Comparison of ENCODE assay signal across 11 cellular contexts in genomic region chr1:25989860-25990650, GRCh38. TPM values are rescaled to one million over a fixed set of nuclear protein-coding genes. Genes with fewer than 3 reads are reported as not detected.
DNase-seq lines count a peak whose midpoint lies in the region; ATAC-seq and TF ChIP-seq lines count a peak whose summit lies in the region.
"Had no signal": no experiment of that assay in that cellular context is flagged by ENCODE, and none has a peak within 500 bp of the region (broad histone marks: within the 10 kb centered on the region; RNA-seq: fewer than 3 reads in every experiment).

No MANE protein-coding gene starts in this region.

- H3K9ac ChIP-seq in BLaER1 treated with 17β-estradiol and CSF1 and Interleukin-3, amounts not matched to agents 10 nM and 100 nM, result peak overlapping the region; percentile 5 to 77 (median 67); a peak in 19 of 22 replicates

- H3K9me3 ChIP-seq in BLaER1 treated with 17β-estradiol and CSF1 and Interleukin-3, amounts not matched to agents 10 nM and 100 nM (replicated peaks in 1 of 11), result no peaks in the 10 kb centered on the region
- no peaks in the 10 kb centered on the region for H3K9me3 ChIP-seq in naive thymus-derived CD4-positive, alpha-beta T cell (ENCODE audit: control insufficient read depth in 2 of 3, low read length in 3 of 3)
- no peaks in the 10 kb centered on the region for H3K9me3 ChIP-seq in A673 (ENCODE audit: low read depth, low read length, poor library complexity, severe bottlenecking)

- no peak for ATAC-seq in activated naive CD8-positive, alpha-beta T cell treated with anti-CD3 and anti-CD28 coated beads, Interleukin-2, amount 50 U/mL, for 24 hours
- ATAC-seq in naive thymus-derived CD4-positive, alpha-beta T cell, result no peak
- no peak for ATAC-seq in foreskin keratinocyte

- H3K27ac Mint-ChIP-seq in activated naive CD8-positive, alpha-beta T cell treated with anti-CD3 and anti-CD28 coated beads, Interleukin-2, amount 50 U/mL, for 24 hours, result peak overlapping the region; percentile 80
- H3K27ac Mint-ChIP-seq in naive thymus-derived CD4-positive, alpha-beta T cell, result peak overlapping the region; percentile 81 to 94 (median 91)

- peak overlapping the region; percentile 76 for H3K4me3 Mint-ChIP-seq in activated naive CD8-positive, alpha-beta T cell treated with anti-CD3 and anti-CD28 coated beads, Interleukin-2, amount 50 U/mL, for 24 hours
- peak overlapping the region; percentile 82 to 97 (median 90) for H3K4me3 Mint-ChIP-seq in naive thymus-derived CD4-positive, alpha-beta T cell

- peak overlapping the region in 9 of 11 experiments; percentile 45 to 100 (median 79); a peak in 18 of 22 replicates for H3K27ac ChIP-seq in BLaER1 treated with 17β-estradiol and CSF1 and Interleukin-3, amounts not matched to agents 10 nM and 100 nM
- peak overlapping the region; percentile 86 for H3K27ac ChIP-seq in naive thymus-derived CD4-positive, alpha-beta T cell (ENCODE audit: low read depth, low read length)
- H3K27ac ChIP-seq in A673 (ENCODE audit: low read depth, low read length, poor library complexity, severe bottlenecking) (no peak overlapping the region), foreskin keratinocyte (no peak overlapping the region)

- CTCF ChIA-PET in naive thymus-derived CD4-positive, alpha-beta T cell (lab: Charles Lee), result interaction anchor here (0.6 to 5.0 kb wide), 7 partner anchors 8 to 687 kb away, joined by 3 to 38 read pairs (median 3); partner anchors contain the start of genes MTFR1L and PAFAH2
- CTCF ChIA-PET in A673 (lab: Charles Lee), result interaction anchor here (1.2 kb wide), 1 partner anchor 95 kb away, joined by 3 read pairs; no protein-coding TSS in a partner anchor

- H3K27me3 ChIP-seq in BLaER1 treated with 17β-estradiol and CSF1 and Interleukin-3, amounts not matched to agents 10 nM and 100 nM, result no peaks in the 10 kb centered on the region
- no peaks in the 10 kb centered on the region for H3K27me3 ChIP-seq in naive thymus-derived CD4-positive, alpha-beta T cell (ENCODE audit: control insufficient read depth in 2 of 2, insufficient read depth in 2 of 2, low read length in 2 of 2)
- no peaks in the 10 kb centered on the region for H3K27me3 ChIP-seq in A673 (replicated peaks; ENCODE audit: insufficient read depth, low read depth, low read length, poor library complexity)
- no peaks in the 10 kb centered on the region for H3K27me3 ChIP-seq in foreskin keratinocyte

- peak overlapping the region; percentile 75 to 93 (median 87) for H3K4me2 ChIP-seq in BLaER1 treated with 17β-estradiol and CSF1 and Interleukin-3, amounts not matched to agents 10 nM and 100 nM

- H3K9me3 Mint-ChIP-seq in activated naive CD8-positive, alpha-beta T cell treated with anti-CD3 and anti-CD28 coated beads, Interleukin-2, amount 50 U/mL, for 24 hours, result no peaks in the 10 kb centered on the region
- H3K9me3 Mint-ChIP-seq in naive thymus-derived CD4-positive, alpha-beta T cell, result no peaks in the 10 kb centered on the region

- H3K4me3 ChIP-seq in BLaER1 treated with 17β-estradiol and CSF1 and Interleukin-3, amounts not matched to agents 10 nM and 100 nM, result peak overlapping the region in 8 of 10 experiments; percentile 4 to 58 (median 52); a peak in 14 of 20 replicates
- H3K4me3 ChIP-seq in naive thymus-derived CD4-positive, alpha-beta T cell (ENCODE audit: low read length), result peak overlapping the region; percentile 63
- H3K4me3 ChIP-seq in A673 (ENCODE audit: low read depth, low read length, poor library complexity, severe bottlenecking), result no peak overlapping the region

- TF ChIP-seq CTCF in A673 (conservative IDR thresholded peaks at IDR 0.05; ENCODE audit: low read depth, low read length) (no peak), foreskin keratinocyte (conservative IDR thresholded peaks at IDR 0.05) (no peak)

- BruUV-seq in A673 (replicated peaks; lab: Mats Ljungman, UMichigan), result no TSS peak

- DNase-seq in HT-29 (ENCODE audit: low spot score), result peak; percentile 26
- no peak for DNase-seq in activated naive CD8-positive, alpha-beta T cell treated with anti-CD3 and anti-CD28 coated beads, Interleukin-2, amount 50 U/mL, for 24 hours
- peak in 1 of 9 donors; percentile 16 for DNase-seq in naive thymus-derived CD4-positive, alpha-beta T cell
- no peak for DNase-seq in stimulated activated CD4-positive, alpha-beta T cell treated with anti-CD3 and anti-CD28 coated beads, Interleukin-4, amount 100 ng/mL, for 24 hours
- DNase-seq in A673 (ENCODE audit: low spot score), result no peak
- no peak for DNase-seq in NCI-H446 treated with DMSO at 0.1 percent for 48 hours (lab: John Stamatoyannopoulos, UW)
- DNase-seq in foreskin keratinocyte, result no peak
- DNase-seq: erythroblast, NCI-H2029 had no signal

- no peaks in the 10 kb centered on the region; a peak in 1 of 22 replicates for H4K20me1 ChIP-seq in BLaER1 treated with 17β-estradiol and CSF1 and Interleukin-3, amounts not matched to agents 10 nM and 100 nM

- H3K4me1 ChIP-seq in BLaER1 treated with 17β-estradiol and CSF1 and Interleukin-3, amounts not matched to agents 10 nM and 100 nM, result peaks cover 39 to 68% (median 57%) of the 10 kb centered on the region in 10 experiments
- peaks cover 36 to 41% of the 10 kb centered on the region in 2 donors for H3K4me1 ChIP-seq in naive thymus-derived CD4-positive, alpha-beta T cell (ENCODE audit: control insufficient read depth in 2 of 2, insufficient read depth in 2 of 2, low read length in 2 of 2)
- H3K4me1 ChIP-seq in A673 (ENCODE audit: insufficient read depth, low read length, poor library complexity, severe bottlenecking), result no peaks in the 10 kb centered on the region
- H3K4me1 ChIP-seq in foreskin keratinocyte, result no peaks in the 10 kb centered on the region

- H3K27me3 Mint-ChIP-seq in activated naive CD8-positive, alpha-beta T cell treated with anti-CD3 and anti-CD28 coated beads, Interleukin-2, amount 50 U/mL, for 24 hours, result no peaks in the 10 kb centered on the region
- H3K27me3 Mint-ChIP-seq in naive thymus-derived CD4-positive, alpha-beta T cell, result no peaks in the 10 kb centered on the region

- H3K4me1 Mint-ChIP-seq in activated naive CD8-positive, alpha-beta T cell treated with anti-CD3 and anti-CD28 coated beads, Interleukin-2, amount 50 U/mL, for 24 hours, result peaks cover 50% of the 10 kb centered on the region
- H3K4me1 Mint-ChIP-seq in naive thymus-derived CD4-positive, alpha-beta T cell, result peaks cover 44 to 89% (median 83%) of the 10 kb centered on the region in 7 donors

- POLR2A ChIA-PET in naive thymus-derived CD4-positive, alpha-beta T cell (lab: Charles Lee), result interaction anchor here (0.7 to 12.3 kb wide), 15 partner anchors 9 to 980 kb away, joined by 3 to 173 read pairs (median 4); partner anchors contain the start of gene MTFR1L
- POLR2A ChIA-PET in A673 (lab: Charles Lee; ENCODE audit: low non-redundant PET), result no interaction called here

- intact Hi-C loops in naive thymus-derived CD4-positive, alpha-beta T cell (cut with micrococcal nuclease), result loop anchor here (1.0 to 10.0 kb wide), 3 partner anchors 8 to 555 kb away; partner anchors contain the start of genes MACO1 (in 1 of the 2) and PAFAH2 (in 1 of the 2)
- intact Hi-C loops in A673 (cut with micrococcal nuclease; ENCODE audit: unreplicated experiment), result loop anchor here (10.0 kb wide), 1 partner anchor 155 kb away; no protein-coding TSS in a partner anchor

- peaks cover 20 to 46% (median 32%) of the 10 kb centered on the region in 11 experiments for H3K36me3 ChIP-seq in BLaER1 treated with 17β-estradiol and CSF1 and Interleukin-3, amounts not matched to agents 10 nM and 100 nM
- no peaks in the 10 kb centered on the region for H3K36me3 ChIP-seq in naive thymus-derived CD4-positive, alpha-beta T cell (ENCODE audit: control insufficient read depth in 2 of 3, insufficient read depth in 3 of 3, low read length in 3 of 3)
- H3K36me3 ChIP-seq in A673 (ENCODE audit: insufficient read depth, low read length, poor library complexity, severe bottlenecking), result no peaks in the 10 kb centered on the region

- H3K36me3 Mint-ChIP-seq in activated naive CD8-positive, alpha-beta T cell treated with anti-CD3 and anti-CD28 coated beads, Interleukin-2, amount 50 U/mL, for 24 hours (ENCODE audit: low read depth), result peaks cover 8% of the 10 kb centered on the region
- peaks cover 16 to 30% (median 23%) of the 10 kb centered on the region in 5 donors for H3K36me3 Mint-ChIP-seq in naive thymus-derived CD4-positive, alpha-beta T cell

RNA-seq across cellular contexts. Expression of gene PAFAH2, which starts 7.8 kb away (rescaled TPM):
- total RNA-seq in HT-29 (2014; rRNA removed; shearing (Covaris generic)), result 7.6 and 13.0 TPM in 2 replicates
- total RNA-seq in naive thymus-derived CD4-positive, alpha-beta T cell, result 10 to 100 TPM; 11.4 to 36.0 (median 12.7) TPM
- polyA plus RNA-seq in naive thymus-derived CD4-positive, alpha-beta T cell, result 10 to 100 TPM; 19.5 to 23.7 TPM
- total RNA-seq in A673 (2021) (6.7 and 7.2 TPM in 2 replicates), foreskin keratinocyte (9.1 and 9.6 TPM in 2 replicates)
- polyA plus RNA-seq in foreskin keratinocyte, result 5.3 and 5.4 TPM in 2 replicates

RNA-seq across cellular contexts. Expression of gene EXTL1, which starts 31.5 kb away (rescaled TPM):
- not detected in 2 replicates for total RNA-seq in HT-29 (2014; rRNA removed; shearing (Covaris generic))
- under 1 TPM in 2 of 5 experiments, not detected in 3; 0.14 to 0.32 TPM for total RNA-seq in naive thymus-derived CD4-positive, alpha-beta T cell
- not detected for polyA plus RNA-seq in naive thymus-derived CD4-positive, alpha-beta T cell
- 0.07 TPM in 1 of 2 replicates, not detected in the other for total RNA-seq in A673 (2021)
- total RNA-seq in foreskin keratinocyte, result 0.04 and 0.07 TPM in 2 replicates
- polyA plus RNA-seq in foreskin keratinocyte, result 0.02 and 0.04 TPM in 2 replicates
- total RNA-seq: bronchial epithelial cell had no signal

RNA-seq across cellular contexts. Expression of gene SLC30A2, which starts 55.9 kb away (rescaled TPM):
- total RNA-seq in HT-29 (2014; rRNA removed; shearing (Covaris generic)), result 0.51 and 0.99 TPM in 2 replicates
- total RNA-seq in naive thymus-derived CD4-positive, alpha-beta T cell, result not detected
- not detected for polyA plus RNA-seq in naive thymus-derived CD4-positive, alpha-beta T cell
- total RNA-seq in A673 (2021), result not detected in 2 replicates
- total RNA-seq in foreskin keratinocyte, result not detected in 2 replicates
- polyA plus RNA-seq in foreskin keratinocyte, result not detected in 2 replicates
- total RNA-seq: bronchial epithelial cell had no signal

Comparison
In these comparisons a context has a peak if more than half of its experiments do, and no peak if none do; other contexts are left out.
1. H3K27ac ChIP-seq: peak in BLaER1 treated with 17β-estradiol and CSF1 and Interleukin-3, amounts not matched to agents 10 nM and 100 nM (9 of 11) and naive thymus-derived CD4-positive, alpha-beta T cell (single experiment); none in A673 (single experiment) and foreskin keratinocyte (single experiment).